8 cellular contexts compared by ENCODE assay signal in genomic region chr2:96815326-96816126, GRCh38. TPM values are rescaled to one million over a fixed set of nuclear protein-coding genes. Genes with fewer than 3 reads are reported as not detected.
DNase-seq lines count a peak whose midpoint lies in the region; ATAC-seq, FAIRE-seq and TF ChIP-seq lines count a peak whose summit lies in the region.

No MANE protein-coding gene starts in this region.

- peak overlapping the region; percentile 85 for H3K27ac ChIP-seq in right cardiac atrium (ENCODE audit: low read length)

- H3K27ac Mint-ChIP-seq in activated T-helper 2 cell treated with anti-CD3 and anti-CD28 coated beads, Interferon-gamma antibody, Interleukin-2, Interleukin-4, amounts not matched to agents 10 μg/mL and 5 μg/mL and 100 μg/mL, durations not matched to agents 14 hours and 24 hours and 36 hours = peak overlapping the region; percentile 70

- ATAC-seq in GM21423 (IDR thresholded peaks at IDR 0.05; ENCODE audit: unreplicated experiment) (peak; percentile 6), right cardiac atrium (no peak)

- H3K9me3 ChIP-seq in right cardiac atrium (ENCODE audit: control insufficient read depth, low read length) = no peaks in the 10 kb centered on the region

- TF ChIP-seq CTCF in retinal pigment epithelial cell (conservative IDR thresholded peaks at IDR 0.05; ENCODE audit: low read depth, low read length) = no peak

- H3K4me3 Mint-ChIP-seq in activated T-helper 2 cell treated with anti-CD3 and anti-CD28 coated beads, Interferon-gamma antibody, Interleukin-2, Interleukin-4, amounts not matched to agents 10 μg/mL and 5 μg/mL and 100 μg/mL, durations not matched to agents 14 hours and 24 hours and 36 hours (ENCODE audit: low read depth) = peak overlapping the region; percentile 84

- TF ChIP-seq POLR2A in GM12892 (IDR thresholded peaks at IDR 0.05; ENCODE audit: low read depth, low read length) = no peak

- H3K4me1 Mint-ChIP-seq in activated T-helper 2 cell treated with anti-CD3 and anti-CD28 coated beads, Interferon-gamma antibody, Interleukin-2, Interleukin-4, amounts not matched to agents 10 μg/mL and 5 μg/mL and 100 μg/mL, durations not matched to agents 14 hours and 24 hours and 36 hours (ENCODE audit: low read depth) = peaks cover 34% of the 10 kb centered on the region

- DNase-seq in NCI-H1092 treated with DMSO at 0.1 percent for 48 hours (lab: John Stamatoyannopoulos, UW) = peak; percentile 15
- no peak for DNase-seq in NCI-H1092 (lab: John Stamatoyannopoulos, UW)
- peak; percentile 15 for DNase-seq in M059J (ENCODE audit: low read depth)
- DNase-seq in activated T-helper 2 cell treated with anti-CD3 and anti-CD28 coated beads, Interferon-gamma antibody, Interleukin-2, Interleukin-4, amounts not matched to agents 10 μg/mL and 5 μg/mL and 100 μg/mL, durations not matched to agents 14 hours and 24 hours and 36 hours (ENCODE audit: low spot score) = no peak
- DNase-seq in right cardiac atrium = peak in 2 of 3 donors; percentile 57 to 65
- DNase-seq in retinal pigment epithelial cell (ENCODE audit: low read depth) = no peak
- DNase-seq in GM12892 (ENCODE audit: insufficient read length) = no peak

- H3K27me3 ChIP-seq in right cardiac atrium (ENCODE audit: control insufficient read depth, insufficient read depth) = no peaks in the 10 kb centered on the region

- H3K4me3 ChIP-seq in right cardiac atrium (ENCODE audit: low read length) (peak overlapping the region; percentile 92), retinal pigment epithelial cell (ENCODE audit: low read length) (peak overlapping the region; percentile 66)

- no peak for FAIRE-seq in GM12892 (lab: Jason Lieb, UNC)

- intact Hi-C loops in activated T-helper 2 cell treated with anti-CD3 and anti-CD28 coated beads, Interferon-gamma antibody, Interleukin-2, Interleukin-4, amounts not matched to agents 10 μg/mL and 5 μg/mL and 100 μg/mL, durations not matched to agents 14 hours and 24 hours and 36 hours (cut with micrococcal nuclease) = loop anchor here (1.0 to 5.0 kb wide), 4 partner anchors 42 to 213 kb away; partner anchors contain the start of genes ANKRD39 and CNNM4
- intact Hi-C loops in right cardiac atrium (cut with DNase I) = no loop called here

- no peaks in the 10 kb centered on the region for H3K9me3 Mint-ChIP-seq in activated T-helper 2 cell treated with anti-CD3 and anti-CD28 coated beads, Interferon-gamma antibody, Interleukin-2, Interleukin-4, amounts not matched to agents 10 μg/mL and 5 μg/mL and 100 μg/mL, durations not matched to agents 14 hours and 24 hours and 36 hours

- H3K4me1 ChIP-seq in right cardiac atrium (ENCODE audit: control insufficient read depth, insufficient read depth, low read length) = peaks cover 29% of the 10 kb centered on the region

- H3K36me3 Mint-ChIP-seq in activated T-helper 2 cell treated with anti-CD3 and anti-CD28 coated beads, Interferon-gamma antibody, Interleukin-2, Interleukin-4, amounts not matched to agents 10 μg/mL and 5 μg/mL and 100 μg/mL, durations not matched to agents 14 hours and 24 hours and 36 hours (ENCODE audit: low read depth) = peaks cover 38% of the 10 kb centered on the region

- 2% methylated on average over 60 of the region's 60 CpGs for WGBS in right cardiac atrium

- no peaks in the 10 kb centered on the region for H3K27me3 Mint-ChIP-seq in activated T-helper 2 cell treated with anti-CD3 and anti-CD28 coated beads, Interferon-gamma antibody, Interleukin-2, Interleukin-4, amounts not matched to agents 10 μg/mL and 5 μg/mL and 100 μg/mL, durations not matched to agents 14 hours and 24 hours and 36 hours (ENCODE audit: low read depth)

RNA-seq across cellular contexts. Expression of gene CNNM3, which starts 0.5 kb away (rescaled TPM):
- 5.9 and 6.1 TPM in 2 replicates for total RNA-seq in M059J (2014; rRNA removed; shearing (Covaris generic))
- total RNA-seq in activated T-helper 2 cell treated with anti-CD3 and anti-CD28 coated beads, Interferon-gamma antibody, Interleukin-2, Interleukin-4, amounts not matched to agents 10 μg/mL and 5 μg/mL and 100 μg/mL, durations not matched to agents 14 hours and 24 hours and 36 hours = 28.7 and 30.4 TPM in 2 replicates
- 10 to 100 TPM in 3 of 4 donors, 1 to 10 TPM in 1; 8.6 to 14.5 (median 11.5) TPM for total RNA-seq in right cardiac atrium
- 7.2 TPM for polyA plus RNA-seq in right cardiac atrium
- polyA plus RNA-seq in GM12892 (2012; ENCODE audit: missing spikeins) = 5.3 TPM

RNA-seq across cellular contexts. Expression of gene ANKRD23, which starts 28.3 kb away (rescaled TPM):
- 0.20 TPM in 1 of 2 replicates, not detected in the other for total RNA-seq in M059J (2014; rRNA removed; shearing (Covaris generic))
- total RNA-seq in activated T-helper 2 cell treated with anti-CD3 and anti-CD28 coated beads, Interferon-gamma antibody, Interleukin-2, Interleukin-4, amounts not matched to agents 10 μg/mL and 5 μg/mL and 100 μg/mL, durations not matched to agents 14 hours and 24 hours and 36 hours = 7.0 and 9.1 TPM in 2 replicates
- 10 to 100 TPM in 3 of 4 donors, 1 to 10 TPM in 1; 8.2 to 27.7 (median 17.3) TPM for total RNA-seq in right cardiac atrium
- polyA plus RNA-seq in right cardiac atrium = 27.0 TPM
- polyA plus RNA-seq in GM12892 (2012; ENCODE audit: missing spikeins) = 2.5 TPM

RNA-seq across cellular contexts. Expression of gene ANKRD39, which starts 42.3 kb away (rescaled TPM):
- total RNA-seq in M059J (2014; rRNA removed; shearing (Covaris generic)) = 7.2 and 11.9 TPM in 2 replicates
- total RNA-seq in activated T-helper 2 cell treated with anti-CD3 and anti-CD28 coated beads, Interferon-gamma antibody, Interleukin-2, Interleukin-4, amounts not matched to agents 10 μg/mL and 5 μg/mL and 100 μg/mL, durations not matched to agents 14 hours and 24 hours and 36 hours = 39.2 and 40.0 TPM in 2 replicates
- 10 to 100 TPM; 11.8 to 17.3 (median 14.1) TPM for total RNA-seq in right cardiac atrium
- 23.3 TPM for polyA plus RNA-seq in right cardiac atrium
- polyA plus RNA-seq in GM12892 (2012; ENCODE audit: missing spikeins) = 14.0 TPM

RNA-seq across cellular contexts. Expression of gene SEMA4C, which starts 54.4 kb away (rescaled TPM):
- total RNA-seq in M059J (2014; rRNA removed; shearing (Covaris generic)) = 6.5 and 14.2 TPM in 2 replicates
- 32.0 and 36.1 TPM in 2 replicates for total RNA-seq in activated T-helper 2 cell treated with anti-CD3 and anti-CD28 coated beads, Interferon-gamma antibody, Interleukin-2, Interleukin-4, amounts not matched to agents 10 μg/mL and 5 μg/mL and 100 μg/mL, durations not matched to agents 14 hours and 24 hours and 36 hours
- 10 to 100 TPM; 22.0 to 28.5 (median 24.5) TPM for total RNA-seq in right cardiac atrium
- polyA plus RNA-seq in right cardiac atrium = 19.3 TPM
- polyA plus RNA-seq in GM12892 (2012; ENCODE audit: missing spikeins) = 9.5 TPM

RNA-seq across cellular contexts. Expression of gene CNNM4, which starts 54.8 kb away (rescaled TPM):
- 5.2 and 14.6 TPM in 2 replicates for total RNA-seq in M059J (2014; rRNA removed; shearing (Covaris generic))
- total RNA-seq in activated T-helper 2 cell treated with anti-CD3 and anti-CD28 coated beads, Interferon-gamma antibody, Interleukin-2, Interleukin-4, amounts not matched to agents 10 μg/mL and 5 μg/mL and 100 μg/mL, durations not matched to agents 14 hours and 24 hours and 36 hours = 10.1 and 11.3 TPM in 2 replicates
- 10 to 100 TPM; 10.4 to 24.9 (median 21.5) TPM for total RNA-seq in right cardiac atrium
- 10.4 TPM for polyA plus RNA-seq in right cardiac atrium
- polyA plus RNA-seq in GM12892 (2012; ENCODE audit: missing spikeins) = 5.5 TPM

Comparison
In these comparisons a context has a peak if more than half of its experiments do, and no peak if none do; other contexts are left out.
1. DNase-seq: peak in NCI-H1092 treated with DMSO at 0.1 percent for 48 hours (single experiment), M059J (single experiment) and right cardiac atrium (2 of 3); none in NCI-H1092 (single experiment), activated T-helper 2 cell treated with anti-CD3 and anti-CD28 coated beads, Interferon-gamma antibody, Interleukin-2, Interleukin-4, amounts not matched to agents 10 μg/mL and 5 μg/mL and 100 μg/mL, durations not matched to agents 14 hours and 24 hours and 36 hours (single experiment), retinal pigment epithelial cell (single experiment) and GM12892 (single experiment).